ENCODE assay signal across 8 cellular contexts in genomic region chr3:13332158-13332557, GRCh38.
DNase-seq lines count a peak whose midpoint lies in the region; ATAC-seq and TF ChIP-seq lines count a peak whose summit lies in the region.

No MANE protein-coding gene starts in this region.

- ATAC-seq in GM19467 (IDR thresholded peaks at IDR 0.05; ENCODE audit: unreplicated experiment) (peak; percentile 93), HG03442 (IDR thresholded peaks at IDR 0.05; ENCODE audit: unreplicated experiment) (peak; percentile 89)
- ATAC-seq in activated naive CD8-positive, alpha-beta T cell treated with anti-CD3 and anti-CD28 coated beads, Interleukin-2, amount 10 ng/mL, durations not matched to agents 7 days and 5 days (ENCODE audit: low read depth): no peak

- H3K4me1 ChIP-seq in left ventricle myocardium inferior: no peaks in the 10 kb centered on the region

- no peak overlapping the region for H3K4me3 Mint-ChIP-seq in activated naive CD8-positive, alpha-beta T cell treated with anti-CD3 and anti-CD28 coated beads, Interleukin-2, amount 10 ng/mL, durations not matched to agents 7 days and 5 days

- intact Hi-C loops in left ventricle myocardium inferior (cut with micrococcal nuclease): no loop called here

- TF ChIP-seq CTCF in GM10266 (IDR thresholded peaks at IDR 0.05; ENCODE audit: control insufficient read depth, insufficient read depth, low read depth, missing control alignments) (no peak), left ventricle myocardium inferior (IDR thresholded peaks at IDR 0.05; ENCODE audit: borderline replicate concordance) (no peak)

- no peaks in the 10 kb centered on the region for H3K27me3 ChIP-seq in left ventricle myocardium inferior (ENCODE audit: low read depth)

- peak overlapping the region; percentile 70 for H3K27ac Mint-ChIP-seq in activated naive CD8-positive, alpha-beta T cell treated with anti-CD3 and anti-CD28 coated beads, Interleukin-2, amount 10 ng/mL, durations not matched to agents 7 days and 5 days

- H3K36me3 Mint-ChIP-seq in activated naive CD8-positive, alpha-beta T cell treated with anti-CD3 and anti-CD28 coated beads, Interleukin-2, amount 10 ng/mL, durations not matched to agents 7 days and 5 days: peaks cover 20% of the 10 kb centered on the region

- H3K27ac ChIP-seq in left ventricle myocardium inferior (replicated peaks): no peak overlapping the region

- H3K4me3 ChIP-seq in left ventricle myocardium inferior: no peak overlapping the region

- no peaks in the 10 kb centered on the region for H3K27me3 Mint-ChIP-seq in activated naive CD8-positive, alpha-beta T cell treated with anti-CD3 and anti-CD28 coated beads, Interleukin-2, amount 10 ng/mL, durations not matched to agents 7 days and 5 days

- H3K36me3 ChIP-seq in left ventricle myocardium inferior: no peaks in the 10 kb centered on the region

- H3K4me1 Mint-ChIP-seq in activated naive CD8-positive, alpha-beta T cell treated with anti-CD3 and anti-CD28 coated beads, Interleukin-2, amount 10 ng/mL, durations not matched to agents 7 days and 5 days: peaks cover 2% of the 10 kb centered on the region

- DNase-seq in GM10266 (ENCODE audit: extremely low spot score): peak; percentile 65
- DNase-seq in activated naive CD8-positive, alpha-beta T cell treated with anti-CD3 and anti-CD28 coated beads, Interleukin-2, amount 10 ng/mL, durations not matched to agents 7 days and 5 days: no peak
- DNase-seq in UCSD-AML1 (lab: John Stamatoyannopoulos, UW; ENCODE audit: unreplicated experiment): no peak
- no peak for DNase-seq in ecto neural progenitor cell (ENCODE audit: low spot score)
- no peak for DNase-seq in dedifferentiated amniotic fluid mesenchymal stem cell (ENCODE audit: extremely low spot score)
- DNase-seq in left ventricle myocardium inferior: no peak

- no peaks in the 10 kb centered on the region for H3K9me3 ChIP-seq in left ventricle myocardium inferior (replicated peaks)

- POLR2A ChIA-PET in activated naive CD8-positive, alpha-beta T cell treated with anti-CD3 and anti-CD28 coated beads, Interleukin-2, amount 10 ng/mL, durations not matched to agents 7 days and 5 days (lab: Charles Lee): no interaction called here

- no peaks in the 10 kb centered on the region for H3K9me3 Mint-ChIP-seq in activated naive CD8-positive, alpha-beta T cell treated with anti-CD3 and anti-CD28 coated beads, Interleukin-2, amount 10 ng/mL, durations not matched to agents 7 days and 5 days
